Comparison of ENCODE assay signal across 8 cellular contexts in the genomic region with DNA sequence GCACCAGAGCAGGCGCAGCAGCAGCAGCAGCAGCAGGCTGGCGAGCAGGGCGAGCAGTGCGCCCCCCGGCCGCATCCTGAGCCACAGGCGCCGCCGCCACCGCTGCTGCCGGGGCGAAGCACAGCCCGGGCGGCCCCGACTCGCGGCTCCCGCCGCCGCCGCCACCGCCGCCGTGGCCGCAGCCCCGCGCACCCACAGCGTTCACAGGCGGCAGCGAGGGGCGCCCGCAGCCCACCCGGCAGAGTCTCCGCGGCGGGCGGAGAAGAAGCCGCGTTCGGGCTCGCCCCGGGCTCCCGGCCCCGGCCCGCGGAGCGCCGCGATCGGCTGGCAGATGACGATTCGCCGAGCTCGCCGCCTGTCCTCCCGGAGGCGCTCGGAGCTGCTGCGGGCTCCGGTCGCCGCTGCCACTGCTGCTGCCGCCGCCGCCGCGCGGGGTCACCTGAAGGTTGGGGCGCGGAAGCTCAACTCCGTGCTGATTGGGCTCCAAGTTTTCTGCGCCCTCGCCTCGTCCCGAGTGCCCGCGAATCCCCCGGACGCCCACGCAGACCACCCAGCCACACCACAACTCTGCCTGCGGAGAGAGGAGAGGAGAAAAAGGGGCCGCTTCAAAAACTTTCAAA. TPM values are rescaled to one million over a fixed set of nuclear protein-coding genes. Genes with fewer than 3 reads are reported as not detected.
DNase-seq lines count a peak whose midpoint lies in the region; ATAC-seq and TF ChIP-seq lines count a peak whose summit lies in the region.

A gene with protein sequence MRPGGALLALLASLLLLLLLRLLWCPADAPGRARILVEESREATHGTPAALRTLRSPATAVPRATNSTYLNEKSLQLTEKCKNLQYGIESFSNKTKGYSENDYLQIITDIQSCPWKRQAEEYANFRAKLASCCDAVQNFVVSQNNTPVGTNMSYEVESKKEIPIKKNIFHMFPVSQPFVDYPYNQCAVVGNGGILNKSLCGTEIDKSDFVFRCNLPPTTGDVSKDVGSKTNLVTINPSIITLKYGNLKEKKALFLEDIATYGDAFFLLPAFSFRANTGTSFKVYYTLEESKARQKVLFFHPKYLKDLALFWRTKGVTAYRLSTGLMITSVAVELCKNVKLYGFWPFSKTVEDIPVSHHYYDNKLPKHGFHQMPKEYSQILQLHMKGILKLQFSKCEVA (minus strand): TSS at position 415 of the 620 bp plus-strand sequence. CDS start 340 bp downstream, at position 75.

- peaks cover 4% of the 10 kb centered on the region for H3K9me3 ChIP-seq in psoas muscle

- peak within 1 kb of the TSS; percentile 5 for H3K27ac ChIP-seq in psoas muscle

- H3K9me3 Mint-ChIP-seq in activated naive CD4-positive, alpha-beta T cell treated with anti-CD3 and anti-CD28 coated beads, Interleukin-2, amount 10 ng/mL, durations not matched to agents 7 days and 5 days, result peaks cover 7% of the 10 kb centered on the region

- ATAC-seq in GM21825 (IDR thresholded peaks at IDR 0.05; ENCODE audit: unreplicated experiment), result peak; percentile 67
- peak; percentile 72 to 87 for ATAC-seq in left cardiac atrium
- ATAC-seq in psoas muscle, result peak; percentile 65 to 87 (median 77)

- H3K36me3 Mint-ChIP-seq in activated naive CD4-positive, alpha-beta T cell treated with anti-CD3 and anti-CD28 coated beads, Interleukin-2, amount 10 ng/mL, durations not matched to agents 7 days and 5 days, result peaks cover 20% of the 10 kb centered on the region

- H3K4me1 ChIP-seq in psoas muscle, result no peaks in the 10 kb centered on the region

- peak within 1 kb of the TSS; percentile 88 for H3K4me3 Mint-ChIP-seq in activated naive CD4-positive, alpha-beta T cell treated with anti-CD3 and anti-CD28 coated beads, Interleukin-2, amount 10 ng/mL, durations not matched to agents 7 days and 5 days

- peak within 1 kb of the TSS; percentile 82 for H3K27ac Mint-ChIP-seq in activated naive CD4-positive, alpha-beta T cell treated with anti-CD3 and anti-CD28 coated beads, Interleukin-2, amount 10 ng/mL, durations not matched to agents 7 days and 5 days

- peaks cover 0 to 29% (median 5%) of the 10 kb centered on the region in 3 donors for H3K27me3 ChIP-seq in psoas muscle (ENCODE audit: insufficient read depth in 3 of 3, low read length in 2 of 3)

- intact Hi-C loops in left cardiac atrium (cut with DNase I), result no loop called here
- intact Hi-C loops in psoas muscle (cut with DNase I), result no loop called here

- DNase-seq in Daoy (ENCODE audit: low read depth) (peak; percentile 44), NOMO-1 treated with dmso at 0.1 percent for 144 hours (lab: John Stamatoyannopoulos, UW; ENCODE audit: unreplicated experiment) (peak; percentile 28), left cardiac atrium (peak; percentile 61), psoas muscle (peak; percentile 42 to 69), DMS79 (lab: John Stamatoyannopoulos, UW) (no peak), T1000 (lab: John Stamatoyannopoulos, UW) (no peak)
- DNase-seq in activated naive CD4-positive, alpha-beta T cell treated with anti-CD3 and anti-CD28 coated beads, Interleukin-2, amount 10 ng/mL, durations not matched to agents 7 days and 5 days, result peak; percentile 75

- peaks cover 35% of the 10 kb centered on the region for H3K27me3 Mint-ChIP-seq in activated naive CD4-positive, alpha-beta T cell treated with anti-CD3 and anti-CD28 coated beads, Interleukin-2, amount 10 ng/mL, durations not matched to agents 7 days and 5 days

- no peak for TF ChIP-seq CTCF in psoas muscle (IDR thresholded peaks at IDR 0.05)

- no peaks in the 10 kb centered on the region for H3K36me3 ChIP-seq in psoas muscle (ENCODE audit: insufficient read depth in 1 of 2, low read depth in 1 of 2)

- CTCF ChIA-PET in activated naive CD4-positive, alpha-beta T cell treated with anti-CD3 and anti-CD28 coated beads, Interleukin-2, amount 10 ng/mL, durations not matched to agents 7 days and 5 days (lab: Charles Lee), result interaction anchor here (0.5 to 1.7 kb wide), 7 partner anchors 12 to 215 kb away, joined by 3 to 6 read pairs (median 3); no protein-coding TSS in a partner anchor

- peaks cover 27% of the 10 kb centered on the region for H3K4me1 Mint-ChIP-seq in activated naive CD4-positive, alpha-beta T cell treated with anti-CD3 and anti-CD28 coated beads, Interleukin-2, amount 10 ng/mL, durations not matched to agents 7 days and 5 days

- peak within 1 kb of the TSS; percentile 65 for H3K4me3 ChIP-seq in psoas muscle

- 1 to 3% (median 2%) methylated on average over 42 to 82 of the region's 82 CpGs for WGBS in psoas muscle, 3 donors

RNA-seq across cellular contexts. Expression of the gene that starts here (rescaled TPM):
- total RNA-seq in Daoy (2014; rRNA removed; shearing (Covaris generic)), result 0.91 and 1.2 TPM in 2 replicates
- total RNA-seq in left cardiac atrium (10 to 100 TPM in 1 of 2 donors, 1 to 10 TPM in 1; 3.6 to 11.0 TPM), psoas muscle (1 to 10 TPM; 1.1 to 2.1 (median 1.2) TPM)
- under 1 TPM; 0.12 to 0.23 (median 0.13) TPM for polyA plus RNA-seq in psoas muscle

Comparison
In these comparisons a context has a peak if more than half of its experiments do, and no peak if none do; other contexts are left out.
1. DNase-seq: peak in Daoy (single experiment), NOMO-1 treated with dmso at 0.1 percent for 144 hours (single experiment), activated naive CD4-positive, alpha-beta T cell treated with anti-CD3 and anti-CD28 coated beads, Interleukin-2, amount 10 ng/mL, durations not matched to agents 7 days and 5 days (single experiment), left cardiac atrium (single experiment) and psoas muscle (2 of 2); none in DMS79 (single experiment) and T1000 (single experiment).
2. Peak in every context shown above with its lines, with median percentiles within 50 percentile points of each other: ATAC-seq.